Comparison of ENCODE assay signal across 8 cellular contexts in the genomic region with DNA sequence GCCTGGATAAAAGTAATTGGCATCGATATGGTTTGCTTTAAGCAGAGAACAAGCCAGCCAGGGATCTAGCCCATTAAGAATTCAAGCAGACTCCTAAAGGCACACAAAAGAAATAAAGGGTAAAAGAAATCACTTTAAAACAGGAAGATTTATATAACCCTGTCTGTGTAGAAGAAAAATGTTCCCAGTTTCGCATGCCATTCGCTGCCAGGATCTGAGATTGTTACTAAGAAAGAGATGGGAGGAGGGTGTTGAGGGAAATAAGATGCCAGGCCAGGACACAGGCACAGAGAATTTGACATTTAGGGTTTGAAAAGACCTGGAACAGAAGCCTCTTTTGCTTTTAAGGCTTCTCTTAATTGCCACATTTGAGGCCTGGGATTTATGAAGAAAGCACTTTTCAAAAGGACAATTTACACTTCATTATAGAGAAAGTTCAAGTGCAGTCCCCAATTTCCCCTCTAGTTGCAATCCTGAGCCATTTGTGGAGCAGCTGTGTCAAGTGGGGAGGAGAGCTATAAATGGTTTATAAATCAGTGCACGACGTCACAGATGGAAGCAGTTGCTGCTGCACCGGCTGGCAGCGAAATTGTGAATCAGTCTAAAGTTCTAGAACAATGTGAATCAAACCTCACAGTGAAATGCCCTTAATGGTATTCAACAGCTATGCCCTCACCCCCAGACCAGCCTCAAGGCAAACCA. TPM values are rescaled to one million over a fixed set of nuclear protein-coding genes. Genes with fewer than 3 reads are reported as not detected.
DNase-seq lines count a peak whose midpoint lies in the region; ATAC-seq and TF ChIP-seq lines count a peak whose summit lies in the region.

No MANE protein-coding gene starts in this region.

- intact Hi-C loops in testis (cut with DNase I; ENCODE audit: low total_unique reads) = loop anchor here (5.0 kb wide), 1 partner anchor 50 kb away; no protein-coding TSS in a partner anchor

- no peak overlapping the region for H3K27ac ChIP-seq in testis

- H3K9ac ChIP-seq in adipocyte (ENCODE audit: low read length) = no peak overlapping the region

- TF ChIP-seq CTCF in testis (IDR thresholded peaks at IDR 0.05) = peak in 1 of 3 experiments; percentile 47
- no peak for TF ChIP-seq CTCF in omental fat pad (IDR thresholded peaks at IDR 0.05)

- no peaks in the 10 kb centered on the region for H3K36me3 ChIP-seq in adipocyte (ENCODE audit: control insufficient read depth, insufficient read depth, low read length, severe bottlenecking)
- no peaks in the 10 kb centered on the region for H3K36me3 ChIP-seq in testis (ENCODE audit: low read depth, missing control alignments)

- ATAC-seq in omental fat pad (ENCODE audit: low FRiP score) (no peak), GM21390 (IDR thresholded peaks at IDR 0.05; ENCODE audit: unreplicated experiment) (no peak)

- DNase-seq in GF-D8 (lab: John Stamatoyannopoulos, UW) = peak; percentile 6
- peak; percentile 32 for DNase-seq in MV-4-11 (lab: John Stamatoyannopoulos, UW)
- peak; percentile 58 for DNase-seq in adipocyte (ENCODE audit: low read depth)
- DNase-seq in iris pigment epithelial cell (ENCODE audit: low read depth) = peak; percentile 71
- DNase-seq in testis = peak; percentile 23
- no peak for DNase-seq in omental fat pad (ENCODE audit: low spot score)
- DNase-seq in NCI-H1048 (lab: John Stamatoyannopoulos, UW) = no peak

- H3K4me3 ChIP-seq in adipocyte (ENCODE audit: low read length) = no peak overlapping the region
- H3K4me3 ChIP-seq in testis = no peak overlapping the region

- WGBS in testis, 2 donors = 46 to 67% methylated on average over 7 of the region's 7 CpGs

- H3K27me3 ChIP-seq in adipocyte (replicated peaks; ENCODE audit: control insufficient read depth, insufficient read depth, low read length) (no peaks in the 10 kb centered on the region), testis (no peaks in the 10 kb centered on the region)

- H3K4me1 ChIP-seq in adipocyte (ENCODE audit: control insufficient read depth, insufficient read depth, low read length) (no peaks in the 10 kb centered on the region), testis (no peaks in the 10 kb centered on the region)

- no peak for TF ChIP-seq POLR2A in testis (IDR thresholded peaks at IDR 0.05)

- no peaks in the 10 kb centered on the region for H3K9me3 ChIP-seq in adipocyte (ENCODE audit: control insufficient read depth, low read length)
- H3K9me3 ChIP-seq in testis = no peaks in the 10 kb centered on the region

RNA-seq across cellular contexts. Expression of a gene that starts 26.4 kb away (rescaled TPM):
- total RNA-seq in testis (10 to 100 TPM; 32.0 to 45.4 TPM), omental fat pad (1 to 10 TPM; 4.0 to 6.6 (median 4.7) TPM)
- polyA plus RNA-seq in testis (ENCODE audit: insufficient read depth, low read depth, low replicate concordance) = 44.9 TPM

RNA-seq across cellular contexts. Expression of a gene that starts 26.8 kb away (rescaled TPM):
- total RNA-seq in testis = 10 to 100 TPM; 46.6 to 80.6 TPM
- 38.8 TPM for polyA plus RNA-seq in testis (ENCODE audit: insufficient read depth, low read depth, low replicate concordance)
- total RNA-seq in omental fat pad = 100 to 1,000 TPM in 3 of 4 donors, 10 to 100 TPM in 1; 57.5 to 138 (median 105) TPM

Comparison
In these comparisons a context has a peak if more than half of its experiments do, and no peak if none do; other contexts are left out.
1. DNase-seq: peak in GF-D8 (single experiment), MV-4-11 (single experiment), adipocyte (single experiment), iris pigment epithelial cell (single experiment) and testis (single experiment); none in omental fat pad (single experiment) and NCI-H1048 (single experiment).
2. RNA of a gene that starts 26.4 kb away (total RNA-seq): 32.0 to 45.4 TPM in testis; 4.0 to 6.6 TPM in omental fat pad; every median in the first group is over 4 times any median in the second.